Comparison of ENCODE assay signal across 28 cellular contexts in genomic region chr13:27262546-27262945, GRCh38. TPM values are rescaled to one million over a fixed set of nuclear protein-coding genes. Genes with fewer than 3 reads are reported as not detected.
DNase-seq lines count a peak whose midpoint lies in the region; ATAC-seq and TF ChIP-seq lines count a peak whose summit lies in the region.
"Had no signal": no experiment of that assay in that cellular context is flagged by ENCODE, and none has a peak within 500 bp of the region (broad histone marks: within the 10 kb centered on the region; RNA-seq: fewer than 3 reads in every experiment).

No MANE protein-coding gene starts in this region.

- intact Hi-C loops in activated CD4-positive, alpha-beta memory T cell treated with anti-CD3 and anti-CD28 coated beads for 36 hours (cut with micrococcal nuclease): no loop called here

- no peak for TF ChIP-seq CTCF in neural crest cell (conservative IDR thresholded peaks at IDR 0.05)
- TF ChIP-seq CTCF in GM20000 (IDR thresholded peaks at IDR 0.05; ENCODE audit: extremely low read depth, missing control alignments): no peak

- ATAC-seq in activated naive CD8-positive, alpha-beta T cell treated with anti-CD3 and anti-CD28 coated beads, Interleukin-2, amount 10 ng/mL, durations not matched to agents 7 days and 5 days (ENCODE audit: low read depth): no peak
- ATAC-seq in HG03442 (IDR thresholded peaks at IDR 0.05; ENCODE audit: unreplicated experiment): no peak
- ATAC-seq in GM21515 (IDR thresholded peaks at IDR 0.05; ENCODE audit: unreplicated experiment): no peak
- ATAC-seq: esophagus mucosa; HCT116; mucosa of descending colon; sciatic nerve; stimulated activated naive CD8-positive, alpha-beta T cell treated with anti-CD3 and anti-CD28 coated beads, Interleukin-15, amount 100 ng/mL, for 72 hours had no signal

- DNase-seq in activated CD4-positive, alpha-beta memory T cell treated with anti-CD3 and anti-CD28 coated beads for 36 hours: no peak
- DNase-seq in activated CD4-positive, alpha-beta memory T cell treated with anti-CD3 and anti-CD28 coated beads, Interleukin-2, amount 10 ng/mL, durations not matched to agents 7 days and 5 days: no peak
- no peak for DNase-seq in activated naive CD8-positive, alpha-beta T cell treated with anti-CD3 and anti-CD28 coated beads, Interleukin-2, amount 10 ng/mL, durations not matched to agents 7 days and 5 days
- DNase-seq in neural crest cell (ENCODE audit: low read depth, low spot score) (no peak), GM20000 (ENCODE audit: low spot score) (no peak)
- DNase-seq: 8988T; activated CD4-positive, CD25-positive, alpha-beta regulatory T cell; activated CD8-positive, alpha-beta memory T cell treated with anti-CD3 and anti-CD28 coated beads for 24 hours; activated naive CD4-positive, alpha-beta T cell treated with Interleukin-2 at 50 U/mL for 16 hours; CD4-positive, CD25-positive, alpha-beta regulatory T cell; cortex of kidney; endodermal cell; foreskin fibroblast; KBM-7; mucosa of descending colon; NCI-H1105 treated with DMSO at 0.1 percent for 48 hours; NCI-H1930; NCI-H226; NCI-H748 treated with DMSO at 0.1 percent for 48 hours; SJCRH30; stimulated activated naive CD8-positive, alpha-beta T cell treated with anti-CD3 and anti-CD28 coated beads, Interleukin-15, amount 100 ng/mL, for 72 hours had no signal

- CTCF ChIA-PET in activated CD4-positive, alpha-beta memory T cell treated with anti-CD3 and anti-CD28 coated beads for 36 hours (lab: Charles Lee): interaction anchor here (1.9 kb wide), 1 partner anchor 8 kb away, joined by 5 read pairs; the partner anchor contains the start of gene RASL11A
- CTCF ChIA-PET in activated CD4-positive, alpha-beta memory T cell treated with anti-CD3 and anti-CD28 coated beads, Interleukin-2, amount 10 ng/mL, durations not matched to agents 7 days and 5 days (lab: Charles Lee): interaction anchor here (0.6 to 1.3 kb wide), 2 partner anchors 81 to 290 kb away, joined by 3 read pairs; no protein-coding TSS in a partner anchor

- TF ChIP-seq POLR2A in GM18951 (IDR thresholded peaks at IDR 0.05; ENCODE audit: extremely low read depth, insufficient read depth, insufficient read length): peak; percentile 20

- H3K9me3 Mint-ChIP-seq in activated CD4-positive, alpha-beta memory T cell treated with anti-CD3 and anti-CD28 coated beads for 36 hours: no peaks in the 10 kb centered on the region
- no peaks in the 10 kb centered on the region for H3K9me3 Mint-ChIP-seq in activated CD4-positive, alpha-beta memory T cell treated with anti-CD3 and anti-CD28 coated beads, Interleukin-2, amount 10 ng/mL, durations not matched to agents 7 days and 5 days
- no peaks in the 10 kb centered on the region for H3K9me3 Mint-ChIP-seq in activated naive CD8-positive, alpha-beta T cell treated with anti-CD3 and anti-CD28 coated beads, Interleukin-2, amount 10 ng/mL, durations not matched to agents 7 days and 5 days
- H3K9me3 Mint-ChIP-seq in neural crest cell: no peaks in the 10 kb centered on the region
- H3K9me3 Mint-ChIP-seq: CD4-positive, CD25-positive, alpha-beta regulatory T cell; endodermal cell; stimulated activated naive CD8-positive, alpha-beta T cell treated with anti-CD3 and anti-CD28 coated beads, Interleukin-15, amount 100 ng/mL, for 72 hours had no signal

- H3K4me3 Mint-ChIP-seq in activated CD4-positive, alpha-beta memory T cell treated with anti-CD3 and anti-CD28 coated beads for 36 hours: no peak overlapping the region
- H3K4me3 Mint-ChIP-seq in activated CD4-positive, alpha-beta memory T cell treated with anti-CD3 and anti-CD28 coated beads, Interleukin-2, amount 10 ng/mL, durations not matched to agents 7 days and 5 days: no peak overlapping the region
- H3K4me3 Mint-ChIP-seq in activated naive CD8-positive, alpha-beta T cell treated with anti-CD3 and anti-CD28 coated beads, Interleukin-2, amount 10 ng/mL, durations not matched to agents 7 days and 5 days: peak overlapping the region; percentile 23
- H3K4me3 Mint-ChIP-seq in neural crest cell: peak overlapping the region; percentile 14
- H3K4me3 Mint-ChIP-seq: CD4-positive, CD25-positive, alpha-beta regulatory T cell; endodermal cell; stimulated activated naive CD8-positive, alpha-beta T cell treated with anti-CD3 and anti-CD28 coated beads, Interleukin-15, amount 100 ng/mL, for 72 hours had no signal

- H3K36me3 Mint-ChIP-seq in activated CD4-positive, alpha-beta memory T cell treated with anti-CD3 and anti-CD28 coated beads for 36 hours: peaks cover 37% of the 10 kb centered on the region
- peaks cover 39% of the 10 kb centered on the region for H3K36me3 Mint-ChIP-seq in activated CD4-positive, alpha-beta memory T cell treated with anti-CD3 and anti-CD28 coated beads, Interleukin-2, amount 10 ng/mL, durations not matched to agents 7 days and 5 days (ENCODE audit: low read depth)
- H3K36me3 Mint-ChIP-seq in activated naive CD8-positive, alpha-beta T cell treated with anti-CD3 and anti-CD28 coated beads, Interleukin-2, amount 10 ng/mL, durations not matched to agents 7 days and 5 days: peaks cover 31% of the 10 kb centered on the region
- peaks cover 7% of the 10 kb centered on the region for H3K36me3 Mint-ChIP-seq in neural crest cell (ENCODE audit: low read depth)

- POLR2A ChIA-PET in activated CD4-positive, alpha-beta memory T cell treated with anti-CD3 and anti-CD28 coated beads for 36 hours (lab: Charles Lee): interaction anchor here (0.7 kb wide), 1 partner anchor 10 kb away, joined by 4 read pairs; no protein-coding TSS in a partner anchor
- POLR2A ChIA-PET in activated CD4-positive, alpha-beta memory T cell treated with anti-CD3 and anti-CD28 coated beads, Interleukin-2, amount 10 ng/mL, durations not matched to agents 7 days and 5 days (lab: Charles Lee): no interaction called here
- POLR2A ChIA-PET in activated naive CD8-positive, alpha-beta T cell treated with anti-CD3 and anti-CD28 coated beads, Interleukin-2, amount 10 ng/mL, durations not matched to agents 7 days and 5 days (lab: Charles Lee): no interaction called here

- peaks cover 51% of the 10 kb centered on the region for H3K4me1 Mint-ChIP-seq in activated CD4-positive, alpha-beta memory T cell treated with anti-CD3 and anti-CD28 coated beads for 36 hours (ENCODE audit: low read depth)
- H3K4me1 Mint-ChIP-seq in activated CD4-positive, alpha-beta memory T cell treated with anti-CD3 and anti-CD28 coated beads, Interleukin-2, amount 10 ng/mL, durations not matched to agents 7 days and 5 days: peaks cover 38% of the 10 kb centered on the region
- peaks cover 34% of the 10 kb centered on the region for H3K4me1 Mint-ChIP-seq in activated naive CD8-positive, alpha-beta T cell treated with anti-CD3 and anti-CD28 coated beads, Interleukin-2, amount 10 ng/mL, durations not matched to agents 7 days and 5 days
- peaks cover 25% of the 10 kb centered on the region for H3K4me1 Mint-ChIP-seq in neural crest cell
- H3K4me1 Mint-ChIP-seq: endodermal cell had no signal

- no peaks in the 10 kb centered on the region for H3K27me3 Mint-ChIP-seq in activated CD4-positive, alpha-beta memory T cell treated with anti-CD3 and anti-CD28 coated beads for 36 hours
- H3K27me3 Mint-ChIP-seq in activated CD4-positive, alpha-beta memory T cell treated with anti-CD3 and anti-CD28 coated beads, Interleukin-2, amount 10 ng/mL, durations not matched to agents 7 days and 5 days: no peaks in the 10 kb centered on the region
- no peaks in the 10 kb centered on the region for H3K27me3 Mint-ChIP-seq in activated naive CD8-positive, alpha-beta T cell treated with anti-CD3 and anti-CD28 coated beads, Interleukin-2, amount 10 ng/mL, durations not matched to agents 7 days and 5 days
- no peaks in the 10 kb centered on the region for H3K27me3 Mint-ChIP-seq in neural crest cell (ENCODE audit: low read depth)
- H3K27me3 Mint-ChIP-seq: CD4-positive, CD25-positive, alpha-beta regulatory T cell; progenitor cell of endocrine pancreas; stimulated activated naive CD8-positive, alpha-beta T cell treated with anti-CD3 and anti-CD28 coated beads, Interleukin-15, amount 100 ng/mL, for 72 hours had no signal

- in situ Hi-C loops in GM18951 (cut with MboI; ENCODE audit: low sequenced_read_pairs, unreplicated experiment): no loop called here

- peak overlapping the region; percentile 34 for H3K27ac Mint-ChIP-seq in activated CD4-positive, alpha-beta memory T cell treated with anti-CD3 and anti-CD28 coated beads for 36 hours
- H3K27ac Mint-ChIP-seq in activated CD4-positive, alpha-beta memory T cell treated with anti-CD3 and anti-CD28 coated beads, Interleukin-2, amount 10 ng/mL, durations not matched to agents 7 days and 5 days: no peak overlapping the region
- peak overlapping the region; percentile 60 for H3K27ac Mint-ChIP-seq in activated naive CD8-positive, alpha-beta T cell treated with anti-CD3 and anti-CD28 coated beads, Interleukin-2, amount 10 ng/mL, durations not matched to agents 7 days and 5 days
- no peak overlapping the region for H3K27ac Mint-ChIP-seq in neural crest cell (ENCODE audit: unreplicated experiment)
- H3K27ac Mint-ChIP-seq: endodermal cell, progenitor cell of endocrine pancreas had no signal

RNA-seq across cellular contexts. Expression of gene RASL11A, which starts 8.1 kb away (rescaled TPM):
- total RNA-seq in activated CD4-positive, alpha-beta memory T cell treated with anti-CD3 and anti-CD28 coated beads for 36 hours: 1 to 10 TPM; 4.8 to 6.8 TPM
- total RNA-seq in activated CD4-positive, alpha-beta memory T cell treated with anti-CD3 and anti-CD28 coated beads, Interleukin-2, amount 10 ng/mL, durations not matched to agents 7 days and 5 days: 1 to 10 TPM; 1.9 to 2.5 TPM
- total RNA-seq in activated naive CD8-positive, alpha-beta T cell treated with anti-CD3 and anti-CD28 coated beads, Interleukin-2, amount 10 ng/mL, durations not matched to agents 7 days and 5 days: 1 to 10 TPM in 1 of 2 experiments, under 1 TPM in 1; 0.20 to 2.1 TPM
- 1.3 and 1.9 TPM in 2 replicates for total RNA-seq in neural crest cell

RNA-seq across cellular contexts. Expression of gene RPL21, which starts 11.2 kb away (rescaled TPM):
- total RNA-seq in activated CD4-positive, alpha-beta memory T cell treated with anti-CD3 and anti-CD28 coated beads for 36 hours: 1,000 to 10,000 TPM; 1,539 to 1,545 TPM
- 100 to 1,000 TPM; 742 to 774 TPM for total RNA-seq in activated CD4-positive, alpha-beta memory T cell treated with anti-CD3 and anti-CD28 coated beads, Interleukin-2, amount 10 ng/mL, durations not matched to agents 7 days and 5 days
- 1,000 to 10,000 TPM; 1,116 to 1,143 TPM for total RNA-seq in activated naive CD8-positive, alpha-beta T cell treated with anti-CD3 and anti-CD28 coated beads, Interleukin-2, amount 10 ng/mL, durations not matched to agents 7 days and 5 days
- total RNA-seq in neural crest cell: 1,080 and 1,081 TPM in 2 replicates

Comparison
In these comparisons a context has a peak if more than half of its experiments do, and no peak if none do; other contexts are left out.
1. H3K27ac Mint-ChIP-seq: peak in activated CD4-positive, alpha-beta memory T cell treated with anti-CD3 and anti-CD28 coated beads for 36 hours (single experiment) and activated naive CD8-positive, alpha-beta T cell treated with anti-CD3 and anti-CD28 coated beads, Interleukin-2, amount 10 ng/mL, durations not matched to agents 7 days and 5 days (single experiment); none in activated CD4-positive, alpha-beta memory T cell treated with anti-CD3 and anti-CD28 coated beads, Interleukin-2, amount 10 ng/mL, durations not matched to agents 7 days and 5 days (single experiment) and neural crest cell (single experiment).
2. H3K4me3 Mint-ChIP-seq: peak in activated naive CD8-positive, alpha-beta T cell treated with anti-CD3 and anti-CD28 coated beads, Interleukin-2, amount 10 ng/mL, durations not matched to agents 7 days and 5 days (single experiment) and neural crest cell (single experiment); none in activated CD4-positive, alpha-beta memory T cell treated with anti-CD3 and anti-CD28 coated beads for 36 hours (single experiment) and activated CD4-positive, alpha-beta memory T cell treated with anti-CD3 and anti-CD28 coated beads, Interleukin-2, amount 10 ng/mL, durations not matched to agents 7 days and 5 days (single experiment).